ENCODE assay signal across 40 cellular contexts in genomic region chr22:22239311-22239939, GRCh38. TPM values are rescaled to one million over a fixed set of nuclear protein-coding genes. Genes with fewer than 3 reads are reported as not detected.
"Had no signal": no experiment of that assay in that cellular context is flagged by ENCODE, and none has a peak within 500 bp of the region (broad histone marks: within the 10 kb centered on the region; RNA-seq: fewer than 3 reads in every experiment).

No MANE protein-coding gene starts in this region.

- H3K4me3 ChIP-seq: adrenal gland, ascending aorta, cardiac muscle cell had no signal

- H3K4me3 Mint-ChIP-seq: activated B cell treated with CpG ODN at 0.5 μM for 24 hours; activated CD4-positive, alpha-beta memory T cell treated with anti-CD3 and anti-CD28 coated beads for 36 hours; activated CD4-positive, alpha-beta T cell treated with anti-CD3 and anti-CD28 coated beads, Interleukin-2, amount 10 ng/mL, durations not matched to agents 24 days and 14 days; activated CD8-positive, alpha-beta T cell treated with anti-CD3 and anti-CD28 coated beads for 36 hours; activated naive CD4-positive, alpha-beta T cell treated with anti-CD3 and anti-CD28 coated beads for 36 hours; activated naive CD8-positive, alpha-beta T cell treated with anti-CD3 and anti-CD28 coated beads for 36 hours; activated T-cell treated with anti-CD3 and anti-CD28 coated beads, Interleukin-2, amount 50 U/mL, for 4 hours; activated T-cell treated with anti-CD3 and anti-CD28 coated beads, Interleukin-2, amount 50 U/mL, for 72 hours; activated T-helper 1 cell treated with anti-CD3 and anti-CD28 coated beads, Interleukin-12 subunit alpha, Interleukin-12 subunit beta, Interleukin-2, Interleukin-4 antibody, amounts not matched to agents 30 ng/mL and 10 ng/mL and 1 ng/mL, durations not matched to agents 14 hours and 24 hours and 36 hours; activated T-helper 17 cell treated with anti-CD3 and anti-CD28 coated beads, Interleukin-2, amount 50 U/mL, for 72 hours; brain; central memory CD8-positive, alpha-beta T cell; T-helper 1 cell treated with Interleukin-12 subunit alpha and Interleukin-12 subunit beta and Interleukin-4 antibody, amounts not matched to agents 30 μg/mL and 1 μg/mL, for 36 hours; T-helper 2 cell treated with Interferon-gamma antibody and Interleukin-4, amounts not matched to agents 5 μg/mL and 100 μg/mL, for 36 hours had no signal

- H3K9me3 ChIP-seq: adrenal gland, ascending aorta had no signal

- H3K36me3 ChIP-seq: adrenal gland, ascending aorta, cardiac muscle cell had no signal

- H3K4me1 ChIP-seq: adrenal gland, ascending aorta had no signal

- DNase-seq: activated B cell treated with CpG ODN at 0.5 μM for 24 hours; activated CD4-positive, alpha-beta memory T cell treated with anti-CD3 and anti-CD28 coated beads for 36 hours; activated CD4-positive, alpha-beta T cell treated with anti-CD3 and anti-CD28 coated beads for 4 hours; activated CD4-positive, alpha-beta T cell treated with anti-CD3 and anti-CD28 coated beads, Interleukin-2, amount 10 ng/mL, durations not matched to agents 24 days and 14 days; activated CD4-positive, alpha-beta T cell treated with anti-CD3 and anti-CD28 coated beads, Interleukin-2, amount 50 U/mL, for 1 hour; activated CD4-positive, alpha-beta T cell treated with anti-CD3 and anti-CD28 coated beads, Interleukin-2, amount 50 U/mL, for 4 hours; activated CD4-positive, CD25-positive, alpha-beta regulatory T cell treated with anti-CD3 and anti-CD28 coated beads, Interleukin-2, amount 50 U/mL, for 72 hours; activated CD8-positive, alpha-beta memory T cell treated with anti-CD3 and anti-CD28 coated beads, Interleukin-2, amount 50 U/mL, for 4 hours; activated CD8-positive, alpha-beta T cell treated with anti-CD3 and anti-CD28 coated beads for 36 hours; activated effector memory CD4-positive, alpha-beta T cell treated with anti-CD3 and anti-CD28 coated beads, Interleukin-2, amount 50 U/mL, for 16 hours; activated gamma-delta T cell treated with Interleukin-2 at 50 U/mL for 16 hours; activated naive CD4-positive, alpha-beta T cell; activated naive CD4-positive, alpha-beta T cell treated with anti-CD3 and anti-CD28 coated beads for 36 hours; activated naive CD4-positive, alpha-beta T cell treated with anti-CD3 and anti-CD28 coated beads, Interleukin-2, amount 50 U/mL, for 16 hours; activated naive CD8-positive, alpha-beta T cell treated with anti-CD3 and anti-CD28 coated beads for 36 hours; activated T-cell treated with anti-CD3 and anti-CD28 coated beads for 4 hours; activated T-cell treated with anti-CD3 and anti-CD28 coated beads, Interleukin-2, amount 50 U/mL, for 1 hour; activated T-cell treated with anti-CD3 and anti-CD28 coated beads, Interleukin-2, amount 50 U/mL, for 4 hours; activated T-cell treated with anti-CD3 and anti-CD28 coated beads, Interleukin-2, amount 50 U/mL, for 72 hours; adrenal gland; amygdala; anterior cingulate cortex; caudate nucleus; cerebellar nuclear complex; T-helper 1 cell; T-helper 2 cell; T-helper 9 cell had no signal

- H3K36me3 Mint-ChIP-seq: activated CD4-positive, alpha-beta memory T cell treated with anti-CD3 and anti-CD28 coated beads for 36 hours; activated naive CD4-positive, alpha-beta T cell treated with anti-CD3 and anti-CD28 coated beads, Interleukin-2, amount 50 U/mL, for 72 hours; activated naive CD8-positive, alpha-beta T cell treated with anti-CD3 and anti-CD28 coated beads for 36 hours; brain had no signal

- H3K27me3 ChIP-seq: adrenal gland, ascending aorta had no signal

- H3K27ac ChIP-seq: adrenal gland, ascending aorta, cardiac muscle cell, VCaP had no signal

- H3K27ac Mint-ChIP-seq: activated B cell treated with CpG ODN at 0.5 μM for 24 hours; activated CD4-positive, alpha-beta memory T cell treated with anti-CD3 and anti-CD28 coated beads for 36 hours; activated CD4-positive, alpha-beta T cell treated with anti-CD3 and anti-CD28 coated beads, Interleukin-2, amount 10 ng/mL, durations not matched to agents 24 days and 14 days; activated CD8-positive, alpha-beta T cell treated with anti-CD3 and anti-CD28 coated beads for 36 hours; activated naive CD4-positive, alpha-beta T cell treated with anti-CD3 and anti-CD28 coated beads for 36 hours; activated naive CD4-positive, alpha-beta T cell treated with anti-CD3 and anti-CD28 coated beads, Interleukin-2, amount 50 U/mL, for 72 hours; activated naive CD8-positive, alpha-beta T cell treated with anti-CD3 and anti-CD28 coated beads for 36 hours; activated T-cell treated with anti-CD3 and anti-CD28 coated beads, Interleukin-2, amount 50 U/mL, for 72 hours; activated T-helper 1 cell treated with anti-CD3 and anti-CD28 coated beads, Interleukin-12 subunit alpha, Interleukin-12 subunit beta, Interleukin-2, Interleukin-4 antibody, amounts not matched to agents 30 ng/mL and 10 ng/mL and 1 ng/mL, durations not matched to agents 14 hours and 24 hours and 36 hours; activated T-helper 17 cell treated with anti-CD3 and anti-CD28 coated beads, Interleukin-2, amount 50 U/mL, for 72 hours; brain; T-helper 1 cell treated with Interleukin-12 subunit alpha and Interleukin-12 subunit beta and Interleukin-4 antibody, amounts not matched to agents 30 μg/mL and 1 μg/mL, for 36 hours; T-helper 2 cell treated with Interferon-gamma antibody and Interleukin-4, amounts not matched to agents 5 μg/mL and 100 μg/mL, for 36 hours had no signal

- H3K4me1 Mint-ChIP-seq: activated T-helper 17 cell treated with anti-CD3 and anti-CD28 coated beads, Interleukin-2, amount 50 U/mL, for 72 hours; brain had no signal

- H3K9me3 Mint-ChIP-seq: activated B cell treated with CpG ODN at 0.5 μM for 24 hours; activated CD4-positive, alpha-beta memory T cell treated with anti-CD3 and anti-CD28 coated beads for 36 hours; activated CD4-positive, alpha-beta T cell treated with anti-CD3 and anti-CD28 coated beads, Interleukin-2, amount 10 ng/mL, durations not matched to agents 24 days and 14 days; activated CD8-positive, alpha-beta T cell treated with anti-CD3 and anti-CD28 coated beads for 36 hours; activated naive CD4-positive, alpha-beta T cell treated with anti-CD3 and anti-CD28 coated beads for 36 hours; activated naive CD4-positive, alpha-beta T cell treated with anti-CD3 and anti-CD28 coated beads, Interleukin-2, amount 50 U/mL, for 72 hours; activated naive CD8-positive, alpha-beta T cell treated with anti-CD3 and anti-CD28 coated beads for 36 hours; activated T-cell treated with anti-CD3 and anti-CD28 coated beads, Interleukin-2, amount 50 U/mL, for 4 hours; activated T-cell treated with anti-CD3 and anti-CD28 coated beads, Interleukin-2, amount 50 U/mL, for 72 hours; activated T-helper 1 cell treated with anti-CD3 and anti-CD28 coated beads, Interleukin-12 subunit alpha, Interleukin-12 subunit beta, Interleukin-2, Interleukin-4 antibody, amounts not matched to agents 30 ng/mL and 10 ng/mL and 1 ng/mL, durations not matched to agents 14 hours and 24 hours and 36 hours; activated T-helper 17 cell treated with anti-CD3 and anti-CD28 coated beads, Interleukin-2, amount 50 U/mL, for 72 hours; central memory CD8-positive, alpha-beta T cell; T-helper 1 cell treated with Interleukin-12 subunit alpha and Interleukin-12 subunit beta and Interleukin-4 antibody, amounts not matched to agents 30 μg/mL and 1 μg/mL, for 36 hours; T-helper 2 cell treated with Interferon-gamma antibody and Interleukin-4, amounts not matched to agents 5 μg/mL and 100 μg/mL, for 36 hours had no signal

- ATAC-seq: activated CD8-positive, alpha-beta T cell treated with anti-CD3 and anti-CD28 coated beads for 36 hours; activated naive CD4-positive, alpha-beta T cell treated with anti-CD3 and anti-CD28 coated beads, Interleukin-2, amount 50 U/mL, for 72 hours; activated T-cell treated with anti-CD3 and anti-CD28 coated beads, Interleukin-2, amount 50 U/mL, for 4 hours; activated T-cell treated with anti-CD3 and anti-CD28 coated beads, Interleukin-2, amount 50 U/mL, for 72 hours; activated T-helper 17 cell treated with anti-CD3 and anti-CD28 coated beads, Interleukin-2, amount 50 U/mL, for 72 hours had no signal

RNA-seq across cellular contexts. Expression of gene VPREB1, which starts 5.2 kb away (rescaled TPM):
- total RNA-seq: activated B cell treated with CpG ODN at 0.5 μM for 24 hours; activated CD4-positive, alpha-beta memory T cell treated with anti-CD3 and anti-CD28 coated beads for 36 hours; activated CD4-positive, alpha-beta T cell treated with anti-CD3 and anti-CD28 coated beads, Interleukin-2, amount 10 ng/mL, durations not matched to agents 24 days and 14 days; activated CD8-positive, alpha-beta memory T cell treated with anti-CD3 and anti-CD28 coated beads for 36 hours; activated CD8-positive, alpha-beta T cell treated with anti-CD3 and anti-CD28 coated beads for 36 hours; activated naive CD4-positive, alpha-beta T cell treated with anti-CD3 and anti-CD28 coated beads for 36 hours; activated naive CD4-positive, alpha-beta T cell treated with anti-CD3 and anti-CD28 coated beads, Interleukin-2, amount 50 U/mL, for 72 hours; activated naive CD8-positive, alpha-beta T cell treated with anti-CD3 and anti-CD28 coated beads for 36 hours; activated T-cell treated with anti-CD3 and anti-CD28 coated beads, Interleukin-2, amount 50 U/mL, for 4 hours; activated T-cell treated with anti-CD3 and anti-CD28 coated beads, Interleukin-2, amount 50 U/mL, for 72 hours; activated T-helper 1 cell treated with anti-CD3 and anti-CD28 coated beads, Interleukin-12 subunit alpha, Interleukin-12 subunit beta, Interleukin-2, Interleukin-4 antibody, amounts not matched to agents 30 ng/mL and 10 ng/mL and 1 ng/mL, durations not matched to agents 14 hours and 24 hours and 36 hours; activated T-helper 17 cell treated with anti-CD3 and anti-CD28 coated beads, Interleukin-2, amount 50 U/mL, for 72 hours; adrenal gland; ascending aorta; bronchial epithelial cell; cardiac muscle cell; chondrocyte had no signal
- polyA plus RNA-seq: adrenal gland, cardiac muscle cell had no signal
